In genomic region chr6:17271628-17272027, GRCh38 we compare ENCODE assay signal across 28 cellular contexts. TPM values are rescaled to one million over a fixed set of nuclear protein-coding genes. Genes with fewer than 3 reads are reported as not detected.
"Had no signal": no experiment of that assay in that cellular context is flagged by ENCODE, and none has a peak within 500 bp of the region (broad histone marks: within the 10 kb centered on the region; RNA-seq: fewer than 3 reads in every experiment).

No MANE protein-coding gene starts in this region.

- ATAC-seq: activated T-helper 17 cell treated with anti-CD3 and anti-CD28 coated beads, Interleukin-2, amount 50 U/mL, for 72 hours; Panc1; Right ventricle myocardium inferior; T-cell had no signal

- DNase-seq: activated B cell treated with CpG ODN at 0.5 μM for 24 hours; activated CD4-positive, alpha-beta memory T cell treated with anti-CD3 and anti-CD28 coated beads, Interleukin-2, amount 10 ng/mL, durations not matched to agents 7 days and 5 days; activated CD4-positive, alpha-beta T cell treated with anti-CD3 and anti-CD28 coated beads for 1 hour; activated CD4-positive, alpha-beta T cell treated with anti-CD3 and anti-CD28 coated beads, Interleukin-2, amount 10 ng/mL, durations not matched to agents 7 days and 5 days; activated gamma-delta T cell; activated naive CD4-positive, alpha-beta T cell treated with anti-CD3 and anti-CD28 coated beads for 36 hours; activated T-cell treated with anti-CD3 and anti-CD28 coated beads for 4 hours; activated T-cell treated with anti-CD3 and anti-CD28 coated beads, Interleukin-2, amount 50 U/mL, for 48 hours; amygdala; NCI-H1092; NCI-H1417; NCI-H1930; NCI-H2171; NCI-H226; NCI-H69; NK-92 treated with Interleukin-12 subunit alpha and Interleukin-12 subunit beta, amount 100 ng/mL, for 24 hours; OCI-M1; RPMI8226; T-cell; T-helper 2 cell; T1000 had no signal

- H3K27ac ChIP-seq: KMS-11, SK-N-MC had no signal

- H3K4me3 ChIP-seq: SK-N-MC had no signal

RNA-seq across cellular contexts. Expression of gene RBM24, which starts 9.5 kb away (rescaled TPM):
- total RNA-seq: activated B cell treated with CpG ODN at 0.5 μM for 24 hours; activated CD4-positive, alpha-beta memory T cell treated with anti-CD3 and anti-CD28 coated beads, Interleukin-2, amount 10 ng/mL, durations not matched to agents 7 days and 5 days; activated CD4-positive, alpha-beta T cell treated with anti-CD3 and anti-CD28 coated beads, Interleukin-2, amount 10 ng/mL, durations not matched to agents 7 days and 5 days; activated CD8-positive, alpha-beta memory T cell treated with anti-CD3 and anti-CD28 coated beads for 36 hours; activated naive CD4-positive, alpha-beta T cell treated with anti-CD3 and anti-CD28 coated beads for 36 hours; activated T-helper 17 cell treated with anti-CD3 and anti-CD28 coated beads, Interleukin-2, amount 50 U/mL, for 72 hours; MCF 10A had no signal
